14 cellular contexts compared by ENCODE assay signal in the genomic region with DNA sequence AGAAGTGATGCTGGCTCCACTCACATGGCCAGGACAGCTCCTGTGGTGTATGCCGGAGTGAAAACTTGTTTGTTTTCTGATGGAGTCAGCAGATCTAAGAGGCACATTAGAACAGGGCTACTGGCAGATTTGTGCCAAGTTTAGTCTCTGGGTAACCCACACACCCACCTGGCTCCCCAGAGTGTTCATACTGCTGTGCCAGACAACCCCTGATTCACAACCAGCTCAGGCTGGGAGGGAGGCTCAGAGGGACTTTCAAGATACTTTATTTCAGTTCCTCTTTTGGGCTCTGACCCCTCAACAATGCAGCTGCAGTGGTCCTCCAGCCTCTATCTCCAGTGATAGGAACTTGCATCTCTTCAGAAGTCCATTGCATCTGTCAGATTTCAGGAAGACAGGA. TPM values are rescaled to one million over a fixed set of nuclear protein-coding genes. Genes with fewer than 3 reads are reported as not detected.
A peak's percentile ranks its signal among the peaks of the same experiment; 100 is the strongest.
DNase-seq lines count a peak whose midpoint lies in the region; ATAC-seq, FAIRE-seq and TF ChIP-seq lines count a peak whose summit lies in the region.
"Had no signal": no experiment of that assay in that cellular context is flagged by ENCODE, and none has a peak within 500 bp of the region (broad histone marks: within the 10 kb centered on the region; RNA-seq: fewer than 3 reads in every experiment).

No MANE protein-coding gene starts in this region.

- peak; percentile 59 for ATAC-seq in GM19455 (IDR thresholded peaks at IDR 0.05; ENCODE audit: unreplicated experiment)
- peak; percentile 93 for ATAC-seq in HG02885 (IDR thresholded peaks at IDR 0.05; ENCODE audit: poor library complexity, unreplicated experiment)
- ATAC-seq in HG03565 (IDR thresholded peaks at IDR 0.05; ENCODE audit: unreplicated experiment), result peak; percentile 85
- ATAC-seq in mucosa of descending colon, result no peak
- ATAC-seq: activated CD8-positive, alpha-beta memory T cell treated with anti-CD3 and anti-CD28 coated beads, Interleukin-2, amount 10 ng/mL, durations not matched to agents 7 days and 5 days had no signal

- H3K9me3 ChIP-seq in mucosa of descending colon, result no peaks in the 10 kb centered on the region
- H3K9me3 ChIP-seq: uterus had no signal

- no peak overlapping the region for H3K4me3 ChIP-seq in mucosa of descending colon
- H3K4me3 ChIP-seq: uterus had no signal

- intact Hi-C loops in mucosa of descending colon (cut with DNase I, micrococcal nuclease), result no loop called here

- no peaks in the 10 kb centered on the region for H3K4me1 ChIP-seq in mucosa of descending colon (ENCODE audit: low read depth)
- H3K4me1 ChIP-seq: uterus had no signal

- DNase-seq in GM12891 (ENCODE audit: insufficient read length, low spot score) (no peak), HuH-7.5 (ENCODE audit: low spot score) (no peak), mucosa of descending colon (no peak), KBM-7 (no peak), NCI-H2107 treated with DMSO at 0.1 percent for 48 hours (lab: John Stamatoyannopoulos, UW; ENCODE audit: unreplicated experiment) (no peak)
- DNase-seq: activated CD8-positive, alpha-beta memory T cell treated with anti-CD3 and anti-CD28 coated beads, Interleukin-2, amount 10 ng/mL, durations not matched to agents 7 days and 5 days; NCI-H146; NCI-H69; uterus had no signal

- no peaks in the 10 kb centered on the region for H3K36me3 ChIP-seq in mucosa of descending colon (ENCODE audit: low read depth)
- H3K36me3 ChIP-seq: uterus had no signal

- in situ Hi-C loops in KBM-7 (cut with MboI; ENCODE audit: low pct_unique_long_range_greater_than_20kb, low sequenced_read_pairs), result no loop called here

- FAIRE-seq in GM12891 (lab: Jason Lieb, UNC), result no peak
- FAIRE-seq: colon, H54 had no signal

- no peak for TF ChIP-seq POLR2A in GM12891 (IDR thresholded peaks at IDR 0.05; ENCODE audit: low read depth, low read length)

- TF ChIP-seq CTCF in mucosa of descending colon (IDR thresholded peaks at IDR 0.05), result no peak

TF ChIP-seq in GM12891, 5 proteins besides CTCF, POLR2A, EP300 and RAD21:
- TF ChIP-seq SPI1 (IDR thresholded peaks at IDR 0.05; ENCODE audit: low read depth, low read length), result peak; percentile 93
- no peak for TF ChIP-seq PAX5 (IDR thresholded peaks at IDR 0.05; ENCODE audit: insufficient read depth, low read length, severe bottlenecking)
TF ChIP-seq in GM12891: peak in this region for 1.

RNA-seq across cellular contexts. Expression of a gene that starts 8.5 kb away (rescaled TPM):
- not detected for polyA plus RNA-seq in GM12891 (2012; ENCODE audit: low read depth, missing spikeins)
- total RNA-seq in mucosa of descending colon, result 1 to 10 TPM in 2 of 3 donors, under 1 TPM in 1; 0.64 to 7.7 (median 1.2) TPM
- total RNA-seq: activated CD8-positive, alpha-beta memory T cell treated with anti-CD3 and anti-CD28 coated beads, Interleukin-2, amount 10 ng/mL, durations not matched to agents 7 days and 5 days had no signal
